ENCODE assay signal across 29 cellular contexts in genomic region chr11:65562788-65563187, GRCh38. TPM values are rescaled to one million over a fixed set of nuclear protein-coding genes. Genes with fewer than 3 reads are reported as not detected.
DNase-seq lines count a peak whose midpoint lies in the region; ATAC-seq, FAIRE-seq and TF ChIP-seq lines count a peak whose summit lies in the region.
"Had no signal": no experiment of that assay in that cellular context is flagged by ENCODE, and none has a peak within 500 bp of the region (broad histone marks: within the 10 kb centered on the region; RNA-seq: fewer than 3 reads in every experiment).

No MANE protein-coding gene starts in this region.

- POLR2A ChIA-PET in activated CD4-positive, alpha-beta T cell treated with anti-CD3 and anti-CD28 coated beads for 36 hours (lab: Charles Lee), result interaction anchor here (0.6 kb wide), 2 partner anchors 91 to 1140 kb away, joined by 5 to 7 read pairs; no protein-coding TSS in a partner anchor
- POLR2A ChIA-PET in HepG2 (lab: Yijun Ruan, JAX), result interaction anchor here (2.2 kb wide), 1 partner anchor 11 kb away, joined by 6 read pairs; no protein-coding TSS in a partner anchor
- POLR2A ChIA-PET in naive thymus-derived CD4-positive, alpha-beta T cell (lab: Charles Lee), result interaction anchor here (0.7 to 10.2 kb wide), 3 partner anchors 8 to 1190 kb away, joined by 4 to 186 read pairs (median 74); partner anchors contain the start of genes FAM89B and ZNRD2

- intact Hi-C loops in activated CD4-positive, alpha-beta T cell treated with anti-CD3 and anti-CD28 coated beads for 36 hours (cut with DNase I, micrococcal nuclease), result no loop called here
- intact Hi-C loops in HepG2 (cut with micrococcal nuclease; ENCODE audit: unreplicated experiment), result no loop called here
- intact Hi-C loops in right lobe of liver (cut with DNase I), result no loop called here
- intact Hi-C loops in naive thymus-derived CD4-positive, alpha-beta T cell (cut with micrococcal nuclease), result no loop called here

- WGBS in HepG2 (ENCODE audit: low lambda C conversion rate), result 22% methylated on average over 7 of the region's 9 CpGs
- 92% methylated on average over 4 of the region's 9 CpGs for WGBS in right lobe of liver (ENCODE audit: insufficient coverage, low coverage, low lambda C conversion rate, missing lambda C conversion rate)

- no peak overlapping the region for H3K27ac Mint-ChIP-seq in activated CD4-positive, alpha-beta T cell treated with anti-CD3 and anti-CD28 coated beads for 36 hours
- H3K27ac Mint-ChIP-seq in naive thymus-derived CD4-positive, alpha-beta T cell, result peak overlapping the region in 6 of 9 donors; percentile 22 to 98 (median 81)
- H3K27ac Mint-ChIP-seq: GM23338 had no signal

- H3K27ac ChIP-seq in HepG2 (ENCODE audit: extremely low read length, insufficient read depth, low read length) (no peak overlapping the region), right lobe of liver (no peak overlapping the region), stomach smooth muscle (ENCODE audit: low read length) (peak overlapping the region; percentile 31)
- H3K27ac ChIP-seq in naive thymus-derived CD4-positive, alpha-beta T cell (ENCODE audit: low read depth, low read length), result no peak overlapping the region
- H3K27ac ChIP-seq: 22Rv1, Peyer's patch had no signal

- no peaks in the 10 kb centered on the region for H3K79me2 ChIP-seq in HepG2 (ENCODE audit: insufficient read depth, low read length)

- H2AFZ ChIP-seq in HepG2 (ENCODE audit: low read length), result no peak overlapping the region
- H2AFZ ChIP-seq: GM23338 had no signal

- peak; percentile 49 for DNase-seq in activated CD4-positive, alpha-beta T cell treated with anti-CD3 and anti-CD28 coated beads for 36 hours
- no peak for DNase-seq in activated CD4-positive, alpha-beta T cell treated with anti-CD3 and anti-CD28 coated beads, Interleukin-2, amount 50 U/mL, for 48 hours
- DNase-seq in HepG2 (ENCODE audit: low spot score) (no peak), right lobe of liver (no peak), NCI-H526 treated with DMSO at 0.1 percent for 48 hours (lab: John Stamatoyannopoulos, UW) (no peak)
- DNase-seq in naive thymus-derived CD4-positive, alpha-beta T cell, result no peak
- DNase-seq: ACHN; Calu3; CD8-positive, alpha-beta T cell; DMS153; HCEC 1CT; NCI-H1105; NCI-H146; NCI-H2029 treated with DMSO at 0.1 percent for 48 hours; NCI-H226; NCI-H510A treated with DMSO at 0.1 percent for 48 hours; NCI-H774; NK-92 treated with Interleukin-12 subunit alpha and Interleukin-12 subunit beta, amount 100 ng/mL, for 24 hours; Peyer's patch had no signal

- FAIRE-seq in HepG2 (lab: Jason Lieb, UNC), result no peak
- FAIRE-seq: G401.6, GM12892, HTR-8/SVneo had no signal

- no peak for TF ChIP-seq CTCF in HepG2 (CRISPR knock-in tag; IDR thresholded peaks at IDR 0.05)
- no peak for TF ChIP-seq CTCF in right lobe of liver (IDR thresholded peaks at IDR 0.05)

- no peaks in the 10 kb centered on the region for H3K27me3 ChIP-seq in HepG2 (ENCODE audit: control insufficient read depth in 1 of 2, insufficient read depth in 2 of 2, low read length in 2 of 2)
- H3K27me3 ChIP-seq in right lobe of liver, result no peaks in the 10 kb centered on the region
- no peaks in the 10 kb centered on the region for H3K27me3 ChIP-seq in naive thymus-derived CD4-positive, alpha-beta T cell (ENCODE audit: control insufficient read depth in 2 of 2, insufficient read depth in 2 of 2, low read length in 2 of 2)
- no peaks in the 10 kb centered on the region for H3K27me3 ChIP-seq in stomach smooth muscle (ENCODE audit: control insufficient read depth in 1 of 2, insufficient read depth in 2 of 2, low read length in 2 of 2)
- H3K27me3 ChIP-seq: BLaER1 treated with 17β-estradiol and CSF1 and Interleukin-3, amounts not matched to agents 10 nM and 100 nM; Peyer's patch had no signal

- CTCF ChIA-PET in activated CD4-positive, alpha-beta T cell treated with anti-CD3 and anti-CD28 coated beads for 36 hours (lab: Charles Lee), result interaction anchor here (0.6 to 1.4 kb wide), 5 partner anchors 10 to 1753 kb away, joined by 3 to 4 read pairs (median 4); partner anchors contain the start of gene FAM89B
- CTCF ChIA-PET in HepG2 (lab: Yijun Ruan, JAX; ENCODE audit: low intra/inter-chr PET ratio, low total read pairs), result no interaction called here
- CTCF ChIA-PET in naive thymus-derived CD4-positive, alpha-beta T cell (lab: Charles Lee), result interaction anchor here (1.5 kb wide), 1 partner anchor 18 kb away, joined by 3 read pairs; no protein-coding TSS in a partner anchor

- peak overlapping the region; percentile 47; the same call in 1 of the 2 replicates for H3K4me2 ChIP-seq in HepG2 (ENCODE audit: low read depth, low read length)
- H3K4me2 ChIP-seq: GM23338 had no signal

- H3K4me3 Mint-ChIP-seq in activated CD4-positive, alpha-beta T cell treated with anti-CD3 and anti-CD28 coated beads for 36 hours, result no peak overlapping the region
- peak overlapping the region in 1 of 10 donors; percentile 49 for H3K4me3 Mint-ChIP-seq in naive thymus-derived CD4-positive, alpha-beta T cell
- H3K4me3 Mint-ChIP-seq: CD8-positive, alpha-beta T cell; GM23338 had no signal

- no peaks in the 10 kb centered on the region for H3K9me3 Mint-ChIP-seq in activated CD4-positive, alpha-beta T cell treated with anti-CD3 and anti-CD28 coated beads for 36 hours (ENCODE audit: low read depth)
- H3K9me3 Mint-ChIP-seq in naive thymus-derived CD4-positive, alpha-beta T cell, result no peaks in the 10 kb centered on the region
- H3K9me3 Mint-ChIP-seq: CD8-positive, alpha-beta T cell; GM23338; IgD-negative memory B cell had no signal

- H3K9ac ChIP-seq in HepG2 (ENCODE audit: insufficient read depth, low read depth, low read length), result no peak overlapping the region
- H3K9ac ChIP-seq in stomach smooth muscle (ENCODE audit: low read length in 2 of 2), result peak overlapping the region in 1 of 2 donors; percentile 13

- H3K36me3 ChIP-seq in HepG2 (replicated peaks in 1 of 2; ENCODE audit: control insufficient read depth in 1 of 2, insufficient read depth in 2 of 2, low read length in 2 of 2), result no peaks in the 10 kb centered on the region
- H3K36me3 ChIP-seq in right lobe of liver, result no peaks in the 10 kb centered on the region
- H3K36me3 ChIP-seq in naive thymus-derived CD4-positive, alpha-beta T cell (ENCODE audit: control insufficient read depth in 2 of 3, insufficient read depth in 3 of 3, low read length in 3 of 3), result no peaks in the 10 kb centered on the region
- H3K36me3 ChIP-seq in stomach smooth muscle (ENCODE audit: control insufficient read depth in 2 of 2, insufficient read depth in 2 of 2, low read length in 2 of 2), result peaks cover 0 to 2% of the 10 kb centered on the region in 2 donors
- H3K36me3 ChIP-seq: Peyer's patch had no signal

- H3K4me1 Mint-ChIP-seq in activated CD4-positive, alpha-beta T cell treated with anti-CD3 and anti-CD28 coated beads for 36 hours, result peaks cover 48% of the 10 kb centered on the region
- H3K4me1 Mint-ChIP-seq in naive thymus-derived CD4-positive, alpha-beta T cell, result peaks cover 35 to 74% (median 56%) of the 10 kb centered on the region in 7 donors

- in situ Hi-C loops in HepG2 (cut with HindIII; ENCODE audit: extremely low pct_ligation_motif_present, low pct_unique_long_range_greater_than_20kb), result no loop called here

- H3K27me3 Mint-ChIP-seq in activated CD4-positive, alpha-beta T cell treated with anti-CD3 and anti-CD28 coated beads for 36 hours, result no peaks in the 10 kb centered on the region
- H3K27me3 Mint-ChIP-seq in naive thymus-derived CD4-positive, alpha-beta T cell, result no peaks in the 10 kb centered on the region
- H3K27me3 Mint-ChIP-seq: IgD-negative memory B cell had no signal

- no peaks in the 10 kb centered on the region for H4K20me1 ChIP-seq in HepG2 (ENCODE audit: insufficient read depth, low read length)
- H4K20me1 ChIP-seq: BLaER1 treated with 17β-estradiol and CSF1 and Interleukin-3, amounts not matched to agents 10 nM and 100 nM had no signal

- no peak for ATAC-seq in activated CD4-positive, alpha-beta T cell treated with anti-CD3 and anti-CD28 coated beads for 36 hours
- ATAC-seq in HepG2, result no peak
- no peak for ATAC-seq in right lobe of liver
- no peak for ATAC-seq in naive thymus-derived CD4-positive, alpha-beta T cell
- no peak for ATAC-seq in HG03457 (IDR thresholded peaks at IDR 0.05; ENCODE audit: unreplicated experiment)
- ATAC-seq: CD8-positive, alpha-beta T cell; GM23338 had no signal

- H3K4me3 ChIP-seq in HepG2 (replicated peaks in 1 of 3; ENCODE audit: insufficient read depth in 1 of 3, low read depth in 2 of 3, low read length in 3 of 3), result no peak overlapping the region
- H3K4me3 ChIP-seq in right lobe of liver, result no peak overlapping the region
- H3K4me3 ChIP-seq in naive thymus-derived CD4-positive, alpha-beta T cell (ENCODE audit: low read length), result no peak overlapping the region
- H3K4me3 ChIP-seq in stomach smooth muscle (ENCODE audit: low read length in 2 of 2), result no peak overlapping the region
- H3K4me3 ChIP-seq: BLaER1 treated with 17β-estradiol and CSF1 and Interleukin-3, amounts not matched to agents 10 nM and 100 nM; GM23338; Peyer's patch had no signal

- peaks cover 3% of the 10 kb centered on the region for H3K36me3 Mint-ChIP-seq in activated CD4-positive, alpha-beta T cell treated with anti-CD3 and anti-CD28 coated beads for 36 hours (ENCODE audit: low read depth)
- H3K36me3 Mint-ChIP-seq in naive thymus-derived CD4-positive, alpha-beta T cell, result no peaks in the 10 kb centered on the region
- H3K36me3 Mint-ChIP-seq: IgD-negative memory B cell had no signal

- TF ChIP-seq RAD21 in HepG2 (CRISPR knock-in tag; IDR thresholded peaks at IDR 0.05), result no peak

- no TSS peak for BruUV-seq in HepG2 (replicated peaks; lab: Mats Ljungman, UMichigan)

- TF ChIP-seq EP300 in HepG2 (IDR thresholded peaks at IDR 0.05; ENCODE audit: low read depth in 2 of 2, low read length in 2 of 2) (no peak), HepG2 (CRISPR knock-in tag; IDR thresholded peaks at IDR 0.05; ENCODE audit: borderline replicate concordance) (no peak)

- H3K4me1 ChIP-seq in HepG2 (ENCODE audit: insufficient read depth, low read length) (peaks cover 49% of the 10 kb centered on the region), right lobe of liver (peaks cover 0 to 8% (median 3%) of the 10 kb centered on the region in 4 donors), stomach smooth muscle (ENCODE audit: control insufficient read depth, insufficient read depth, low read length) (peaks cover 33% of the 10 kb centered on the region)
- peaks cover 41 to 50% of the 10 kb centered on the region in 2 donors for H3K4me1 ChIP-seq in naive thymus-derived CD4-positive, alpha-beta T cell (ENCODE audit: control insufficient read depth in 2 of 2, insufficient read depth in 2 of 2, low read length in 2 of 2)

- H3K9me3 ChIP-seq in HepG2 (ENCODE audit: low read length), result no peaks in the 10 kb centered on the region
- no peaks in the 10 kb centered on the region for H3K9me3 ChIP-seq in right lobe of liver
- H3K9me3 ChIP-seq in naive thymus-derived CD4-positive, alpha-beta T cell (ENCODE audit: control insufficient read depth in 2 of 3, low read length in 3 of 3), result no peaks in the 10 kb centered on the region
- no peaks in the 10 kb centered on the region for H3K9me3 ChIP-seq in stomach smooth muscle (ENCODE audit: control insufficient read depth in 2 of 2, low read length in 2 of 2)
- H3K9me3 ChIP-seq: BLaER1 treated with 17β-estradiol and CSF1 and Interleukin-3, amounts not matched to agents 10 nM and 100 nM; Peyer's patch had no signal

- TF ChIP-seq POLR2A in HepG2 (IDR thresholded peaks at IDR 0.05; ENCODE audit: insufficient read depth in 1 of 2, low read depth in 2 of 2, low read length in 2 of 2) (no peak), right lobe of liver (IDR thresholded peaks at IDR 0.05) (no peak)

RNA-seq across cellular contexts. Expression of gene LTBP3, which starts 4.6 kb away (rescaled TPM):
- 10 to 100 TPM; 57.8 to 72.7 TPM for total RNA-seq in activated CD4-positive, alpha-beta T cell treated with anti-CD3 and anti-CD28 coated beads for 36 hours
- total RNA-seq in HepG2 (2016; rRNA removed; fragmentation: Illumina TruSeq; extraction: Trizol), result 4.2 and 12.2 TPM in 2 replicates
- 3.8 and 4.6 TPM in 2 replicates for total RNA-seq in HepG2 (2016; cell fraction: cytosol; rRNA removed; fragmentation: Illumina TruSeq; extraction: Trizol; ENCODE audit: low read depth)
- total RNA-seq in HepG2 (2016; cell fraction: insoluble cytoplasmic fraction; rRNA removed; fragmentation: Illumina TruSeq; extraction: Trizol), result 3.1 and 14.2 TPM in 2 replicates
- total RNA-seq in HepG2 (2016; cell fraction: membrane; rRNA removed; fragmentation: Illumina TruSeq; extraction: Trizol), result 6.5 and 7.6 TPM in 2 replicates
- 18.0 and 20.1 TPM in 2 replicates for total RNA-seq in HepG2 (2016; cell fraction: nucleus; rRNA removed; fragmentation: Illumina TruSeq; extraction: Trizol)
- polyA plus RNA-seq in HepG2 (2011; rRNA removed), result 60.3 and 68.1 TPM in 2 replicates
- polyA plus RNA-seq in HepG2 (2011; cell fraction: cytosol; rRNA removed), result 16.4 and 24.6 TPM in 2 replicates
- 549 and 694 TPM in 2 replicates for polyA plus RNA-seq in HepG2 (2011; cell fraction: nucleus; rRNA removed)
- polyA plus RNA-seq in HepG2 (2012), result 41.0 and 45.6 TPM in 2 replicates
- 2.1 and 2.8 TPM in 2 replicates for polyA plus RNA-seq in HepG2 (2016; cell fraction: cytosol; fragmentation: Illumina TruSeq; extraction: Trizol; ENCODE audit: low read depth)
- 7.3 and 9.4 TPM in 2 replicates for polyA plus RNA-seq in HepG2 (2016; cell fraction: insoluble cytoplasmic fraction; fragmentation: Illumina TruSeq; extraction: Trizol; ENCODE audit: low read depth)
- polyA plus RNA-seq in HepG2 (2016; cell fraction: membrane; fragmentation: Illumina TruSeq; extraction: Trizol; ENCODE audit: low read depth), result 6.0 and 7.1 TPM in 2 replicates
- polyA plus RNA-seq in HepG2 (2016; cell fraction: nucleus; fragmentation: Illumina TruSeq; extraction: Trizol; ENCODE audit: insufficient read depth, low read depth), result 129 and 139 TPM in 2 replicates
- 12.7 and 25.1 TPM in 2 replicates for polyA minus RNA-seq in HepG2 (2011; rRNA and poly(A)+ RNA removed; ENCODE audit: low replicate concordance)
- 13.7 and 23.3 TPM in 2 replicates for polyA minus RNA-seq in HepG2 (2011; cell fraction: cytosol; rRNA and poly(A)+ RNA removed)
- polyA minus RNA-seq in HepG2 (2011; cell fraction: nucleus; rRNA and poly(A)+ RNA removed), result 36.4 and 39.8 TPM in 2 replicates
- 10 to 100 TPM; 26.6 to 94.1 (median 46.8) TPM for total RNA-seq in right lobe of liver
- total RNA-seq in naive thymus-derived CD4-positive, alpha-beta T cell, result 100 to 1,000 TPM in 4 of 5 experiments, 10 to 100 TPM in 1; 91.4 to 288 (median 280) TPM
- 10 to 100 TPM; 18.7 to 41.2 TPM for polyA plus RNA-seq in naive thymus-derived CD4-positive, alpha-beta T cell

RNA-seq across cellular contexts. Expression of gene ZNRD2, which starts 7.5 kb away (rescaled TPM):
- 10 to 100 TPM; 50.7 to 56.4 TPM for total RNA-seq in activated CD4-positive, alpha-beta T cell treated with anti-CD3 and anti-CD28 coated beads for 36 hours
- total RNA-seq in HepG2 (2016; rRNA removed; fragmentation: Illumina TruSeq; extraction: Trizol) (34.0 and 40.0 TPM in 2 replicates), right lobe of liver (10 to 100 TPM; 11.6 to 43.2 (median 16.5) TPM)
- total RNA-seq in HepG2 (2016; cell fraction: cytosol; rRNA removed; fragmentation: Illumina TruSeq; extraction: Trizol; ENCODE audit: low read depth), result 15.3 and 19.2 TPM in 2 replicates
- total RNA-seq in HepG2 (2016; cell fraction: insoluble cytoplasmic fraction; rRNA removed; fragmentation: Illumina TruSeq; extraction: Trizol), result 32.9 and 41.5 TPM in 2 replicates
- 16.0 and 17.9 TPM in 2 replicates for total RNA-seq in HepG2 (2016; cell fraction: membrane; rRNA removed; fragmentation: Illumina TruSeq; extraction: Trizol)
- total RNA-seq in HepG2 (2016; cell fraction: nucleus; rRNA removed; fragmentation: Illumina TruSeq; extraction: Trizol), result 11.5 and 15.7 TPM in 2 replicates
- polyA plus RNA-seq in HepG2 (2011; rRNA removed), result 29.2 and 31.4 TPM in 2 replicates
- polyA plus RNA-seq in HepG2 (2011; cell fraction: cytosol; rRNA removed), result 24.1 and 41.2 TPM in 2 replicates
- polyA plus RNA-seq in HepG2 (2011; cell fraction: nucleus; rRNA removed), result 48.9 and 54.8 TPM in 2 replicates
- polyA plus RNA-seq in HepG2 (2012), result 25.2 and 28.5 TPM in 2 replicates
- 26.6 and 28.0 TPM in 2 replicates for polyA plus RNA-seq in HepG2 (2016; cell fraction: cytosol; fragmentation: Illumina TruSeq; extraction: Trizol; ENCODE audit: low read depth)
- polyA plus RNA-seq in HepG2 (2016; cell fraction: insoluble cytoplasmic fraction; fragmentation: Illumina TruSeq; extraction: Trizol; ENCODE audit: low read depth), result 42.9 and 46.1 TPM in 2 replicates
- 23.7 and 24.4 TPM in 2 replicates for polyA plus RNA-seq in HepG2 (2016; cell fraction: membrane; fragmentation: Illumina TruSeq; extraction: Trizol; ENCODE audit: low read depth)
- polyA plus RNA-seq in HepG2 (2016; cell fraction: nucleus; fragmentation: Illumina TruSeq; extraction: Trizol; ENCODE audit: insufficient read depth, low read depth), result 31.1 and 33.2 TPM in 2 replicates
- 18.6 and 34.8 TPM in 2 replicates for polyA minus RNA-seq in HepG2 (2011; rRNA and poly(A)+ RNA removed; ENCODE audit: low replicate concordance)
- polyA minus RNA-seq in HepG2 (2011; cell fraction: cytosol; rRNA and poly(A)+ RNA removed), result 8.6 and 11.3 TPM in 2 replicates
- 12.0 and 19.5 TPM in 2 replicates for polyA minus RNA-seq in HepG2 (2011; cell fraction: nucleus; rRNA and poly(A)+ RNA removed)
- 10 to 100 TPM; 29.1 to 40.9 (median 32.9) TPM for total RNA-seq in naive thymus-derived CD4-positive, alpha-beta T cell
- 10 to 100 TPM; 82.6 to 86.0 TPM for polyA plus RNA-seq in naive thymus-derived CD4-positive, alpha-beta T cell

RNA-seq across cellular contexts. Expression of gene FAM89B, which starts 9.6 kb away (rescaled TPM):
- total RNA-seq in activated CD4-positive, alpha-beta T cell treated with anti-CD3 and anti-CD28 coated beads for 36 hours, result 10 to 100 TPM; 12.8 to 22.7 TPM
- total RNA-seq in HepG2 (2016; rRNA removed; fragmentation: Illumina TruSeq; extraction: Trizol) (3.6 and 5.7 TPM in 2 replicates), right lobe of liver (10 to 100 TPM; 12.8 to 20.6 (median 14.6) TPM)
- 7.8 and 8.7 TPM in 2 replicates for total RNA-seq in HepG2 (2016; cell fraction: cytosol; rRNA removed; fragmentation: Illumina TruSeq; extraction: Trizol; ENCODE audit: low read depth)
- total RNA-seq in HepG2 (2016; cell fraction: insoluble cytoplasmic fraction; rRNA removed; fragmentation: Illumina TruSeq; extraction: Trizol), result 4.0 and 5.2 TPM in 2 replicates
- 8.0 and 9.6 TPM in 2 replicates for total RNA-seq in HepG2 (2016; cell fraction: membrane; rRNA removed; fragmentation: Illumina TruSeq; extraction: Trizol)
- 2.9 and 4.0 TPM in 2 replicates for total RNA-seq in HepG2 (2016; cell fraction: nucleus; rRNA removed; fragmentation: Illumina TruSeq; extraction: Trizol)
- 8.0 and 11.5 TPM in 2 replicates for polyA plus RNA-seq in HepG2 (2011; rRNA removed)
- 5.8 and 9.6 TPM in 2 replicates for polyA plus RNA-seq in HepG2 (2011; cell fraction: cytosol; rRNA removed)
- polyA plus RNA-seq in HepG2 (2011; cell fraction: nucleus; rRNA removed), result 29.0 and 34.8 TPM in 2 replicates
- polyA plus RNA-seq in HepG2 (2012), result 3.6 and 5.3 TPM in 2 replicates
- polyA plus RNA-seq in HepG2 (2016; cell fraction: cytosol; fragmentation: Illumina TruSeq; extraction: Trizol; ENCODE audit: low read depth), result 19.5 and 20.4 TPM in 2 replicates
- 7.9 and 9.1 TPM in 2 replicates for polyA plus RNA-seq in HepG2 (2016; cell fraction: insoluble cytoplasmic fraction; fragmentation: Illumina TruSeq; extraction: Trizol; ENCODE audit: low read depth)
- 15.3 and 15.7 TPM in 2 replicates for polyA plus RNA-seq in HepG2 (2016; cell fraction: membrane; fragmentation: Illumina TruSeq; extraction: Trizol; ENCODE audit: low read depth)
- 11.6 and 13.0 TPM in 2 replicates for polyA plus RNA-seq in HepG2 (2016; cell fraction: nucleus; fragmentation: Illumina TruSeq; extraction: Trizol; ENCODE audit: insufficient read depth, low read depth)
- polyA minus RNA-seq in HepG2 (2011; rRNA and poly(A)+ RNA removed; ENCODE audit: low replicate concordance), result 11.8 and 23.8 TPM in 2 replicates
- 1.9 and 4.2 TPM in 2 replicates for polyA minus RNA-seq in HepG2 (2011; cell fraction: cytosol; rRNA and poly(A)+ RNA removed)
- polyA minus RNA-seq in HepG2 (2011; cell fraction: nucleus; rRNA and poly(A)+ RNA removed), result 4.5 and 5.1 TPM in 2 replicates
- 10 to 100 TPM; 33.0 to 59.7 (median 45.3) TPM for total RNA-seq in naive thymus-derived CD4-positive, alpha-beta T cell
- 100 to 1,000 TPM in 1 of 2 donors, 10 to 100 TPM in 1; 87.7 to 115 TPM for polyA plus RNA-seq in naive thymus-derived CD4-positive, alpha-beta T cell

RNA-seq across cellular contexts. Expression of gene EHBP1L1, which starts 13.1 kb away (rescaled TPM):
- 10 to 100 TPM; 88.3 to 98.8 TPM for total RNA-seq in activated CD4-positive, alpha-beta T cell treated with anti-CD3 and anti-CD28 coated beads for 36 hours
- 5.4 and 10.6 TPM in 2 replicates for total RNA-seq in HepG2 (2016; rRNA removed; fragmentation: Illumina TruSeq; extraction: Trizol)
- total RNA-seq in HepG2 (2016; cell fraction: cytosol; rRNA removed; fragmentation: Illumina TruSeq; extraction: Trizol; ENCODE audit: low read depth), result 2.5 and 2.6 TPM in 2 replicates
- 3.9 and 9.7 TPM in 2 replicates for total RNA-seq in HepG2 (2016; cell fraction: insoluble cytoplasmic fraction; rRNA removed; fragmentation: Illumina TruSeq; extraction: Trizol)
- 3.4 TPM in 2 replicates for total RNA-seq in HepG2 (2016; cell fraction: membrane; rRNA removed; fragmentation: Illumina TruSeq; extraction: Trizol)
- total RNA-seq in HepG2 (2016; cell fraction: nucleus; rRNA removed; fragmentation: Illumina TruSeq; extraction: Trizol), result 7.8 and 8.4 TPM in 2 replicates
- 8.3 and 14.4 TPM in 2 replicates for polyA plus RNA-seq in HepG2 (2011; rRNA removed)
- 7.1 and 10.0 TPM in 2 replicates for polyA plus RNA-seq in HepG2 (2011; cell fraction: cytosol; rRNA removed)
- polyA plus RNA-seq in HepG2 (2011; cell fraction: nucleus; rRNA removed), result 74.9 and 85.5 TPM in 2 replicates
- 9.8 and 10.7 TPM in 2 replicates for polyA plus RNA-seq in HepG2 (2012)
- 0.58 and 0.94 TPM in 2 replicates for polyA plus RNA-seq in HepG2 (2016; cell fraction: cytosol; fragmentation: Illumina TruSeq; extraction: Trizol; ENCODE audit: low read depth)
- 4.6 and 5.1 TPM in 2 replicates for polyA plus RNA-seq in HepG2 (2016; cell fraction: insoluble cytoplasmic fraction; fragmentation: Illumina TruSeq; extraction: Trizol; ENCODE audit: low read depth)
- 0.79 and 1.3 TPM in 2 replicates for polyA plus RNA-seq in HepG2 (2016; cell fraction: membrane; fragmentation: Illumina TruSeq; extraction: Trizol; ENCODE audit: low read depth)
- 27.0 and 30.2 TPM in 2 replicates for polyA plus RNA-seq in HepG2 (2016; cell fraction: nucleus; fragmentation: Illumina TruSeq; extraction: Trizol; ENCODE audit: insufficient read depth, low read depth)
- polyA minus RNA-seq in HepG2 (2011; rRNA and poly(A)+ RNA removed; ENCODE audit: low replicate concordance), result 23.3 and 45.1 TPM in 2 replicates
- 7.6 and 13.2 TPM in 2 replicates for polyA minus RNA-seq in HepG2 (2011; cell fraction: cytosol; rRNA and poly(A)+ RNA removed)
- 6.4 and 11.8 TPM in 2 replicates for polyA minus RNA-seq in HepG2 (2011; cell fraction: nucleus; rRNA and poly(A)+ RNA removed)
- total RNA-seq in right lobe of liver, result 10 to 100 TPM; 10.0 to 29.9 (median 13.7) TPM
- 100 to 1,000 TPM; 108 to 207 (median 128) TPM for total RNA-seq in naive thymus-derived CD4-positive, alpha-beta T cell
- polyA plus RNA-seq in naive thymus-derived CD4-positive, alpha-beta T cell, result 10 to 100 TPM; 12.3 to 14.2 TPM

RNA-seq across cellular contexts. Expression of gene KCNK7, which starts 32.8 kb away (rescaled TPM):
- under 1 TPM; 0.27 to 0.37 TPM for total RNA-seq in activated CD4-positive, alpha-beta T cell treated with anti-CD3 and anti-CD28 coated beads for 36 hours
- not detected in 2 replicates for total RNA-seq in HepG2 (2016; rRNA removed; fragmentation: Illumina TruSeq; extraction: Trizol)
- not detected in 2 replicates for total RNA-seq in HepG2 (2016; cell fraction: cytosol; rRNA removed; fragmentation: Illumina TruSeq; extraction: Trizol; ENCODE audit: low read depth)
- not detected in 2 replicates for total RNA-seq in HepG2 (2016; cell fraction: insoluble cytoplasmic fraction; rRNA removed; fragmentation: Illumina TruSeq; extraction: Trizol)
- not detected in 2 replicates for total RNA-seq in HepG2 (2016; cell fraction: membrane; rRNA removed; fragmentation: Illumina TruSeq; extraction: Trizol)
- 1.2 TPM in 1 of 2 replicates, not detected in the other for total RNA-seq in HepG2 (2016; cell fraction: nucleus; rRNA removed; fragmentation: Illumina TruSeq; extraction: Trizol)
- polyA plus RNA-seq in HepG2 (2011; rRNA removed), result 0.11 and 0.14 TPM in 2 replicates
- 0.04 TPM in 1 of 2 replicates, not detected in the other for polyA plus RNA-seq in HepG2 (2011; cell fraction: cytosol; rRNA removed)
- 0.69 and 0.97 TPM in 2 replicates for polyA plus RNA-seq in HepG2 (2011; cell fraction: nucleus; rRNA removed)
- 0.28 TPM in 1 of 2 replicates, not detected in the other for polyA plus RNA-seq in HepG2 (2012)
- polyA plus RNA-seq in HepG2 (2016; cell fraction: cytosol; fragmentation: Illumina TruSeq; extraction: Trizol; ENCODE audit: low read depth), result not detected in 2 replicates
- polyA plus RNA-seq in HepG2 (2016; cell fraction: insoluble cytoplasmic fraction; fragmentation: Illumina TruSeq; extraction: Trizol; ENCODE audit: low read depth), result not detected in 2 replicates
- polyA plus RNA-seq in HepG2 (2016; cell fraction: membrane; fragmentation: Illumina TruSeq; extraction: Trizol; ENCODE audit: low read depth), result not detected in 2 replicates
- 0.38 and 0.77 TPM in 2 replicates for polyA plus RNA-seq in HepG2 (2016; cell fraction: nucleus; fragmentation: Illumina TruSeq; extraction: Trizol; ENCODE audit: insufficient read depth, low read depth)
- 0.33 and 0.90 TPM in 2 replicates for polyA minus RNA-seq in HepG2 (2011; rRNA and poly(A)+ RNA removed; ENCODE audit: low replicate concordance)
- not detected in 2 replicates for polyA minus RNA-seq in HepG2 (2011; cell fraction: cytosol; rRNA and poly(A)+ RNA removed)
- 0.75 and 1.2 TPM in 2 replicates for polyA minus RNA-seq in HepG2 (2011; cell fraction: nucleus; rRNA and poly(A)+ RNA removed)
- under 1 TPM in 1 of 6 experiments, not detected in 5; 0.31 TPM for total RNA-seq in right lobe of liver
- total RNA-seq in naive thymus-derived CD4-positive, alpha-beta T cell, result 1 to 10 TPM; 2.1 to 9.2 (median 4.8) TPM
- polyA plus RNA-seq in naive thymus-derived CD4-positive, alpha-beta T cell, result under 1 TPM in 1 of 2 donors, not detected in 1; 0.25 TPM
- total RNA-seq: Daoy, GM23338 had no signal
- polyA plus RNA-seq: IgD-negative memory B cell had no signal
